8 cellular contexts compared by ENCODE assay signal in the genomic region with DNA sequence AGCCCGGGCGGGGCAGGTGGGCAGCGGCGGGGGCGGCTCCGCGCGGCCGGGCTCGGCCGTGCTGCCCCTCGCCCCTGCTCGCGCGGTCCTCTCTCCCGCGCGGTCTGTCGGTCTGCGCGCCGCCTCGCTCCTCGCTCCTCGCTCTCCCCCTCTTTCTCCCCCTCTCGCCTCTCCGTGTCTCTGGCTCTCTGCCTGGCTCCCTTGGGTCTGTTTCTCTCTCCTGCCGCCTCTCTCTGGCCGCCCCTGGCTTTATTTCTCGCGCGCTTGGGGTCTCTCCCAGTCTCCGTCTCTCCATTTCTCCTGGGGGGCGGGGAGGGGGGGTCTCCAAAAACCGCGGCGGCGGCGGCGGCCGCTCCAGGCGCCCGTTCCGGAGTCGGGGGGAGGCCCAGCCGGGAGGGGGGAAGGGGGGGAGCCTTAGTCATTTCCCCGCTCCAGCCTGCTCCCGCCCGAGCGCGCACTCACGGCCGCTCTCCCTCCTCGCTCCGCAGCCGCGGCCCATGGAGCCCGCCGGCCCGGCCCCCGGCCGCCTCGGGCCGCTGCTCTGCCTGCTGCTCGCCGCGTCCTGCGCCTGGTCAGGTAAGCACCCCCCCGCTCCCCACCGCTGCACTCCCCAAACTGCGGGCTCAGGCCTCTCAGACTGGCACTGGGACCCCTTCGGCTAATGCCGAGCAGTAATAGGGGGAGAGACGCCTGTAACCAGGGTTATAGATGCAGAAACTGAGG. TPM values are rescaled to one million over a fixed set of nuclear protein-coding genes. Genes with fewer than 3 reads are reported as not detected.
DNase-seq lines count a peak whose midpoint lies in the region; ATAC-seq and TF ChIP-seq lines count a peak whose summit lies in the region.

A gene (plus strand): TSS at position 457 of the 723 bp plus-strand sequence. CDS start 41 bp downstream, at position 498.

- H3K79me2 ChIP-seq in GM23248 (ENCODE audit: insufficient read depth): peaks cover 72% of the 10 kb centered on the region
- peaks cover 11% of the 10 kb centered on the region for H3K79me2 ChIP-seq in smooth muscle cell (ENCODE audit: low read depth)

- H4K20me1 ChIP-seq in BLaER1 treated with 17β-estradiol and CSF1 and Interleukin-3, amounts not matched to agents 10 nM and 100 nM: peaks cover 11 to 46% (median 33%) of the 10 kb centered on the region in 11 experiments; a peak in 19 of 22 replicates
- H4K20me1 ChIP-seq in GM23248 (ENCODE audit: insufficient read depth): no peaks in the 10 kb centered on the region
- no peaks in the 10 kb centered on the region for H4K20me1 ChIP-seq in smooth muscle cell (ENCODE audit: low read depth)

- H3K36me3 ChIP-seq in BLaER1 treated with 17β-estradiol and CSF1 and Interleukin-3, amounts not matched to agents 10 nM and 100 nM: peaks cover 0 to 47% (median 12%) of the 10 kb centered on the region in 11 experiments; a peak in 11 of 22 replicates
- no peaks in the 10 kb centered on the region for H3K36me3 ChIP-seq in GM23248 (ENCODE audit: low read depth)
- H3K36me3 ChIP-seq in smooth muscle cell (ENCODE audit: low read depth): no peaks in the 10 kb centered on the region

- H3K4me2 ChIP-seq in BLaER1 treated with 17β-estradiol and CSF1 and Interleukin-3, amounts not matched to agents 10 nM and 100 nM: peak within 1 kb of the TSS; percentile 85 to 98 (median 96)
- H3K4me2 ChIP-seq in GM23248 (ENCODE audit: unreplicated experiment): peak within 1 kb of the TSS; percentile 94
- H3K4me2 ChIP-seq in smooth muscle cell: peak within 1 kb of the TSS; percentile 98

- peak within 1 kb of the TSS; percentile 66 to 100 (median 84) for H3K4me3 ChIP-seq in BLaER1 treated with 17β-estradiol and CSF1 and Interleukin-3, amounts not matched to agents 10 nM and 100 nM
- H3K4me3 ChIP-seq in GM23248 (peak within 1 kb of the TSS; percentile 99), smooth muscle cell (peak within 1 kb of the TSS; percentile 87)

- ATAC-seq in HG02610 (IDR thresholded peaks at IDR 0.05; ENCODE audit: unreplicated experiment): no peak

- no peak for TF ChIP-seq CTCF in smooth muscle cell (IDR thresholded peaks at IDR 0.05; ENCODE audit: borderline replicate concordance, insufficient read depth, poor library complexity, severe bottlenecking)

- 1 to 2% methylated on average over 12 to 42 of the region's 74 CpGs for WGBS in GM23248 (ENCODE audit: low coverage in 1 of 2, low lambda C conversion rate in 2 of 2, missing lambda C conversion rate in 2 of 2), 2 experiments
- WGBS in smooth muscle cell (ENCODE audit: low lambda C conversion rate): 3% methylated on average over 6 of the region's 74 CpGs

- DNase-seq in GM23248 (peak; percentile 88), RKO (ENCODE audit: low spot score) (peak; percentile 52), dermis microvascular lymphatic vessel endothelial cell (ENCODE audit: low read depth in 2 of 2) (peak in 1 of 2 donors; percentile 80), smooth muscle cell (lab: John Stamatoyannopoulos, UW; ENCODE audit: unreplicated experiment) (peak; percentile 38)
- no peak for DNase-seq in effector CD8-positive, alpha-beta T cell (lab: John Stamatoyannopoulos, UW)

- H3K27ac ChIP-seq in BLaER1 treated with 17β-estradiol and CSF1 and Interleukin-3, amounts not matched to agents 10 nM and 100 nM: peak within 1 kb of the TSS; percentile 86 to 99 (median 97)
- H3K27ac ChIP-seq in GM23248: peak within 1 kb of the TSS; percentile 74
- H3K27ac ChIP-seq in layer of hippocampus (ENCODE audit: low read depth, low read length): peak within 1 kb of the TSS; percentile 97
- H3K27ac ChIP-seq in smooth muscle cell (ENCODE audit: low read depth): peak within 1 kb of the TSS; percentile 82

- H3K9me3 ChIP-seq in BLaER1 treated with 17β-estradiol and CSF1 and Interleukin-3, amounts not matched to agents 10 nM and 100 nM (replicated peaks in 1 of 11): no peaks in the 10 kb centered on the region
- H3K9me3 ChIP-seq in GM23248 (ENCODE audit: low read depth): no peaks in the 10 kb centered on the region
- no peaks in the 10 kb centered on the region for H3K9me3 ChIP-seq in smooth muscle cell (replicated peaks; ENCODE audit: low read depth)

- peaks cover 26% of the 10 kb centered on the region; the same call in 1 of the 2 replicates for H3F3A ChIP-seq in GM23248 (ENCODE audit: insufficient read depth)
- no peaks in the 10 kb centered on the region for H3F3A ChIP-seq in smooth muscle cell (ENCODE audit: low read depth)

- no peaks in the 10 kb centered on the region for H3K9me2 ChIP-seq in GM23248 (ENCODE audit: insufficient read depth)

- H3K4me1 ChIP-seq in BLaER1 treated with 17β-estradiol and CSF1 and Interleukin-3, amounts not matched to agents 10 nM and 100 nM: peaks cover 35 to 84% (median 74%) of the 10 kb centered on the region in 10 experiments
- peaks cover 42% of the 10 kb centered on the region for H3K4me1 ChIP-seq in GM23248 (ENCODE audit: insufficient read depth)
- H3K4me1 ChIP-seq in smooth muscle cell (ENCODE audit: low read depth): peaks cover 12% of the 10 kb centered on the region

- H3K27me3 ChIP-seq in BLaER1 treated with 17β-estradiol and CSF1 and Interleukin-3, amounts not matched to agents 10 nM and 100 nM: peaks cover 0 to 63% (median 34%) of the 10 kb centered on the region in 11 experiments; a peak in 15 of 22 replicates
- H3K27me3 ChIP-seq in GM23248 (replicated peaks; ENCODE audit: insufficient read depth) (no peaks in the 10 kb centered on the region), layer of hippocampus (ENCODE audit: control insufficient read depth, insufficient read depth, low read length) (no peaks in the 10 kb centered on the region), smooth muscle cell (ENCODE audit: low read depth) (no peaks in the 10 kb centered on the region)

- in situ Hi-C loops in GM23248 (cut with MboI): no loop called here

- H2AFZ ChIP-seq in GM23248: peak within 1 kb of the TSS; percentile 52
- peak within 1 kb of the TSS; percentile 82 for H2AFZ ChIP-seq in smooth muscle cell (ENCODE audit: low read depth)

- H3K9ac ChIP-seq in BLaER1 treated with 17β-estradiol and CSF1 and Interleukin-3, amounts not matched to agents 10 nM and 100 nM: peak within 1 kb of the TSS; percentile 87 to 100 (median 97)
- peak within 1 kb of the TSS; percentile 91 for H3K9ac ChIP-seq in GM23248
- H3K9ac ChIP-seq in smooth muscle cell (ENCODE audit: low read depth): peak within 1 kb of the TSS; percentile 70

RNA-seq across cellular contexts. Expression of the gene that starts here (rescaled TPM):
- 73.5 and 93.3 TPM in 2 replicates for total RNA-seq in GM23248 (2014; rRNA removed; shearing (Covaris generic))
- 101 and 102 TPM in 2 replicates for polyA plus RNA-seq in GM23248 (2016; fragmentation: Nextera tagmentation; extraction: Ambion mirVana)
- total RNA-seq in dermis microvascular lymphatic vessel endothelial cell: 28.0 and 69.7 TPM in 2 replicates
- total RNA-seq in smooth muscle cell: 6.8 and 8.3 TPM in 2 replicates
- 12.3 and 14.5 TPM in 2 replicates for polyA plus RNA-seq in smooth muscle cell
